8 cellular contexts compared by ENCODE assay signal in genomic region chr1:19974822-19975416, GRCh38. TPM values are rescaled to one million over a fixed set of nuclear protein-coding genes. Genes with fewer than 3 reads are reported as not detected.
DNase-seq lines count a peak whose midpoint lies in the region; ATAC-seq and TF ChIP-seq lines count a peak whose summit lies in the region.

No MANE protein-coding gene starts in this region.

- H3K27ac Mint-ChIP-seq in endothelial cell (ENCODE audit: unreplicated experiment) = no peak overlapping the region

- H3K9me3 ChIP-seq in DOHH2 (ENCODE audit: control insufficient read depth, insufficient read depth, low read length) (no peaks in the 10 kb centered on the region), SJSA1 (replicated peaks) (no peaks in the 10 kb centered on the region), aorta (ENCODE audit: control insufficient read depth, low read length) (no peaks in the 10 kb centered on the region)

- peaks cover 9% of the 10 kb centered on the region for H3K4me1 Mint-ChIP-seq in endothelial cell (ENCODE audit: unreplicated experiment)

- no peak overlapping the region for H3K4me3 Mint-ChIP-seq in endothelial cell (ENCODE audit: unreplicated experiment)

- H3K4me3 ChIP-seq in DOHH2 (ENCODE audit: low read length) (no peak overlapping the region), SJSA1 (no peak overlapping the region), mesendoderm (ENCODE audit: low read length) (no peak overlapping the region), aorta (ENCODE audit: low read length in 2 of 2) (no peak overlapping the region)

- no peak overlapping the region for H3K4ac ChIP-seq in mesendoderm (ENCODE audit: low read depth, low read length)

- H2BK5ac ChIP-seq in mesendoderm (ENCODE audit: low read length) = no peak overlapping the region

- no peak overlapping the region for H3K56ac ChIP-seq in mesendoderm (ENCODE audit: low read length)

- H4K8ac ChIP-seq in mesendoderm (ENCODE audit: low read depth, low read length) = no peak overlapping the region

- no peak overlapping the region for H2BK120ac ChIP-seq in mesendoderm (ENCODE audit: low read depth, low read length)

- no peak overlapping the region for H2BK15ac ChIP-seq in mesendoderm (replicated peaks; ENCODE audit: low read depth)

- H3K79me2 ChIP-seq in DOHH2 (ENCODE audit: control insufficient read depth, low read length) (no peaks in the 10 kb centered on the region), mesendoderm (ENCODE audit: control insufficient read depth, insufficient read depth, low read length) (no peaks in the 10 kb centered on the region)

- H4K20me1 ChIP-seq in DOHH2 (ENCODE audit: control insufficient read depth, insufficient read depth, low read depth, low read length) = no peaks in the 10 kb centered on the region

- H3F3A ChIP-seq in DOHH2 (ENCODE audit: control insufficient read depth, insufficient read depth) = no peaks in the 10 kb centered on the region

- peak; percentile 80 for TF ChIP-seq RAD21 in Ishikawa (IDR thresholded peaks at IDR 0.05; ENCODE audit: low read depth)

- H3K9ac ChIP-seq in mesendoderm (ENCODE audit: low read length) = no peak overlapping the region

- no peak for TF ChIP-seq EP300 in Ishikawa (IDR thresholded peaks at IDR 0.05; ENCODE audit: borderline replicate concordance)

- H2AK5ac ChIP-seq in mesendoderm (ENCODE audit: low read length) = no peak overlapping the region

- no peaks in the 10 kb centered on the region for H3K9me3 Mint-ChIP-seq in endothelial cell (ENCODE audit: unreplicated experiment)

- peak; percentile 14 to 43 for DNase-seq in SJSA1 (ENCODE audit: low read depth in 1 of 2, low spot score in 2 of 2)
- DNase-seq in endothelial cell (ENCODE audit: low spot score) = peak; percentile 65
- DNase-seq in mesendoderm = peak; percentile 92
- no peak for DNase-seq in aorta
- DNase-seq in amniotic stem cell (lab: John Stamatoyannopoulos, UW) = no peak

- H3K27me3 ChIP-seq in DOHH2 (ENCODE audit: control insufficient read depth, low read length) (no peaks in the 10 kb centered on the region), SJSA1 (replicated peaks) (peaks cover 23% of the 10 kb centered on the region), mesendoderm (ENCODE audit: insufficient read depth, low read length, poor library complexity) (no peaks in the 10 kb centered on the region), aorta (ENCODE audit: control insufficient read depth in 1 of 2, insufficient read depth in 2 of 2, low read length in 1 of 2) (no peaks in the 10 kb centered on the region)

- peak; percentile 28 for TF ChIP-seq CTCF in DOHH2 (IDR thresholded peaks at IDR 0.05; ENCODE audit: low read depth, low read length, poor library complexity, severe bottlenecking)
- peak; percentile 36 for TF ChIP-seq CTCF in endothelial cell (IDR thresholded peaks at IDR 0.05; ENCODE audit: unreplicated experiment)

- no peak overlapping the region for H4K5ac ChIP-seq in mesendoderm (ENCODE audit: low read length)

- intact Hi-C loops in aorta (cut with DNase I) = loop anchor here in 1 of 2 donors (2.0 kb wide), 1 partner anchor 178 kb away; no protein-coding TSS in a partner anchor

- peaks cover 4% of the 10 kb centered on the region for H3K27me3 Mint-ChIP-seq in endothelial cell (ENCODE audit: unreplicated experiment)

- H3K9me2 ChIP-seq in DOHH2 (replicated peaks; ENCODE audit: control insufficient read depth, low read length) = no peaks in the 10 kb centered on the region

- H3K36me3 Mint-ChIP-seq in endothelial cell (ENCODE audit: low read depth, unreplicated experiment) = no peaks in the 10 kb centered on the region

- H3K23ac ChIP-seq in mesendoderm (ENCODE audit: low read length) = no peak overlapping the region

- no peaks in the 10 kb centered on the region for H3K79me1 ChIP-seq in mesendoderm (ENCODE audit: low read length)

- peak; percentile 69 for ATAC-seq in aorta (ENCODE audit: low FRiP score)
- ATAC-seq in GM19395 (IDR thresholded peaks at IDR 0.05; ENCODE audit: unreplicated experiment) = no peak

- no CpG with 5 or more reads among the region's 5 CpGs for WGBS in mesendoderm (ENCODE audit: extremely low coverage, insufficient coverage, low lambda C conversion rate)
- WGBS in aorta, 2 donors = 8 to 9% methylated on average over 5 of the region's 5 CpGs

- no peaks in the 10 kb centered on the region for H3K36me3 ChIP-seq in DOHH2 (ENCODE audit: control insufficient read depth, low read length)
- H3K36me3 ChIP-seq in SJSA1 = no peaks in the 10 kb centered on the region
- H3K36me3 ChIP-seq in mesendoderm (ENCODE audit: control insufficient read depth, insufficient read depth, low read length) = no peaks in the 10 kb centered on the region
- no peaks in the 10 kb centered on the region for H3K36me3 ChIP-seq in aorta (ENCODE audit: control insufficient read depth in 1 of 2, insufficient read depth in 2 of 2, low read length in 1 of 2)

- H3K4me2 ChIP-seq in DOHH2 (ENCODE audit: low read length) = no peak overlapping the region
- no peak overlapping the region for H3K4me2 ChIP-seq in mesendoderm (ENCODE audit: low read length)

- no peak overlapping the region for H3K18ac ChIP-seq in mesendoderm (ENCODE audit: low read length)

- H3K27ac ChIP-seq in DOHH2 (ENCODE audit: low read depth, low read length) (no peak overlapping the region), SJSA1 (no peak overlapping the region), mesendoderm (ENCODE audit: low read depth, low read length) (no peak overlapping the region), aorta (ENCODE audit: low read depth in 1 of 2, low read length in 2 of 2) (no peak overlapping the region)

- no peaks in the 10 kb centered on the region for H3K4me1 ChIP-seq in DOHH2 (ENCODE audit: control insufficient read depth, low read length)
- no peaks in the 10 kb centered on the region for H3K4me1 ChIP-seq in SJSA1 (replicated peaks)
- no peaks in the 10 kb centered on the region for H3K4me1 ChIP-seq in mesendoderm (ENCODE audit: control insufficient read depth, low read depth, low read length)
- no peaks in the 10 kb centered on the region for H3K4me1 ChIP-seq in aorta (ENCODE audit: control insufficient read depth in 1 of 2, insufficient read depth in 2 of 2, low read length in 2 of 2)

TF ChIP-seq in Ishikawa, 13 proteins besides CTCF, POLR2A, EP300 and RAD21:
- no peak for TF ChIP-seq USF1 (IDR thresholded peaks at IDR 0.05)
- TF ChIP-seq CEBPB (IDR thresholded peaks at IDR 0.05) = no peak
- no peak for TF ChIP-seq REST (IDR thresholded peaks at IDR 0.05; ENCODE audit: low read depth)
- no peak for TF ChIP-seq MAX (IDR thresholded peaks at IDR 0.05)
- TF ChIP-seq NFIC (IDR thresholded peaks at IDR 0.05) = no peak
- no peak for TF ChIP-seq TCF12 (IDR thresholded peaks at IDR 0.05; ENCODE audit: low read depth)
- TF ChIP-seq YY1 (IDR thresholded peaks at IDR 0.05; ENCODE audit: low read depth) = no peak
- no peak for TF ChIP-seq TAF1 (IDR thresholded peaks at IDR 0.05; ENCODE audit: low read depth)
- no peak for TF ChIP-seq ZBTB7A (IDR thresholded peaks at IDR 0.05; ENCODE audit: low read depth)
- TF ChIP-seq CREB1 (IDR thresholded peaks at IDR 0.05; ENCODE audit: low read depth) = no peak
- TF ChIP-seq TEAD4 (IDR thresholded peaks at IDR 0.05) = no peak
- no peak for TF ChIP-seq FOXM1 (IDR thresholded peaks at IDR 0.05; ENCODE audit: borderline replicate concordance, low read depth)
- no peak for TF ChIP-seq EGR1 (IDR thresholded peaks at IDR 0.05)

RNA-seq across cellular contexts. Expression of gene PLA2G2A, which starts 4.5 kb away (rescaled TPM):
- total RNA-seq in SJSA1 (2014; rRNA removed; shearing (Covaris generic)) = not detected in 2 replicates
- total RNA-seq in endothelial cell (ENCODE audit: unreplicated experiment) (not detected), aorta (1,000 to 10,000 TPM in 1 of 2 donors, 100 to 1,000 TPM in 1; 901 to 2,513 TPM)
- polyA plus RNA-seq in mesendoderm (2013, experiment 1 of 2) = 2.5 TPM
- 2.3 TPM for polyA plus RNA-seq in mesendoderm (2013, experiment 2 of 2)
- polyA plus RNA-seq in aorta = 10 to 100 TPM; 11.2 to 26.9 TPM

RNA-seq across cellular contexts. Expression of gene PLA2G2E, which starts 51.5 kb away (rescaled TPM):
- total RNA-seq in SJSA1 (2014; rRNA removed; shearing (Covaris generic)) = not detected in 2 replicates
- total RNA-seq in endothelial cell (ENCODE audit: unreplicated experiment) (not detected), aorta (not detected)
- not detected for polyA plus RNA-seq in mesendoderm (2013, experiment 1 of 2)
- polyA plus RNA-seq in mesendoderm (2013, experiment 2 of 2) = not detected
- not detected for polyA plus RNA-seq in aorta

Comparison
In these comparisons a context has a peak if more than half of its experiments do, and no peak if none do; other contexts are left out.
1. DNase-seq: peak in SJSA1 (2 of 2), endothelial cell (single experiment) and mesendoderm (single experiment); none in aorta (0 of 2) and amniotic stem cell (single experiment).
2. RNA of gene PLA2G2A, which starts 4.5 kb away (total RNA-seq): 901 to 2,513 TPM in aorta; not detected in endothelial cell (single experiment) and not detected in SJSA1; every median in the first group is over 100 times any median in the second.